Comparison of ENCODE assay signal across 8 cellular contexts in genomic region chr1:87327362-87328120, GRCh38. TPM values are rescaled to one million over a fixed set of nuclear protein-coding genes. Genes with fewer than 3 reads are reported as not detected.
DNase-seq lines count a peak whose midpoint lies in the region; ATAC-seq and TF ChIP-seq lines count a peak whose summit lies in the region.

No MANE protein-coding gene starts in this region.

- H3K27ac ChIP-seq in ovary: peak overlapping the region; percentile 94 to 99

- H3K27me3 Mint-ChIP-seq in Calu3 (ENCODE audit: unreplicated experiment): no peaks in the 10 kb centered on the region

- H3K4me1 Mint-ChIP-seq in Calu3 (ENCODE audit: low read depth, unreplicated experiment): peaks cover 20% of the 10 kb centered on the region

- ATAC-seq in HG02798 (IDR thresholded peaks at IDR 0.05; ENCODE audit: poor library complexity, unreplicated experiment): no peak
- no peak for ATAC-seq in GM21390 (IDR thresholded peaks at IDR 0.05; ENCODE audit: unreplicated experiment)
- no peak for ATAC-seq in GM21723 (IDR thresholded peaks at IDR 0.05; ENCODE audit: unreplicated experiment)

- CTCF ChIA-PET in Calu3 (lab: Charles Lee): interaction anchor here (0.6 to 1.7 kb wide), 2 partner anchors 358 to 629 kb away, joined by 3 read pairs; no protein-coding TSS in a partner anchor

- no peaks in the 10 kb centered on the region for H3K9me3 ChIP-seq in ovary

- no peak for TF ChIP-seq CTCF in Calu3 (IDR thresholded peaks at IDR 0.05; ENCODE audit: unreplicated experiment)
- TF ChIP-seq CTCF in epithelial cell of esophagus (IDR thresholded peaks at IDR 0.05; ENCODE audit: insufficient read depth, low read depth, low read length, missing control alignments): no peak
- no peak for TF ChIP-seq CTCF in ovary (IDR thresholded peaks at IDR 0.05)

- peaks cover 51% of the 10 kb centered on the region for H3K36me3 Mint-ChIP-seq in Calu3 (ENCODE audit: insufficient read depth, unreplicated experiment)

- H3K27ac Mint-ChIP-seq in Calu3 (ENCODE audit: unreplicated experiment): peak overlapping the region; percentile 90

- intact Hi-C loops in Calu3 (cut with micrococcal nuclease; ENCODE audit: unreplicated experiment): loop anchor here (5.0 to 10.0 kb wide), 4 partner anchors 175 to 850 kb away; no protein-coding TSS in a partner anchor
- intact Hi-C loops in ovary (cut with DNase I): loop anchor here in 2 of 4 donors (10.0 kb wide), 1 partner anchor 193 kb away; no protein-coding TSS in a partner anchor

- H3K4me3 Mint-ChIP-seq in Calu3 (ENCODE audit: low read depth, unreplicated experiment): peak overlapping the region; percentile 94

- no peaks in the 10 kb centered on the region for H3K9me3 Mint-ChIP-seq in Calu3 (ENCODE audit: low read depth, unreplicated experiment)

- no peak for DNase-seq in Calu3
- DNase-seq in OCI-M1 (lab: John Stamatoyannopoulos, UW): peak; percentile 58
- DNase-seq in epithelial cell of esophagus (ENCODE audit: low read depth): peak; percentile 1
- DNase-seq in ovary: no peak
- DNase-seq in activated CD4-positive, alpha-beta T cell treated with anti-CD3 and anti-CD28 coated beads for 1 hour: no peak

- H3K4me3 ChIP-seq in epithelial cell of esophagus (ENCODE audit: low read length): peak overlapping the region; percentile 58
- peak overlapping the region; percentile 74 for H3K4me3 ChIP-seq in ovary

- no peak for TF ChIP-seq POLR2A in ovary (IDR thresholded peaks at IDR 0.05)

- TSS peak; percentile 91 for BruUV-seq in Calu3 (replicated peaks; lab: Mats Ljungman, UMichigan)

- H3K4me1 ChIP-seq in ovary (ENCODE audit: insufficient read depth): peaks cover 5% of the 10 kb centered on the region

- no peaks in the 10 kb centered on the region for H3K36me3 ChIP-seq in ovary

- H3K27me3 ChIP-seq in ovary: no peaks in the 10 kb centered on the region

- 17 to 19% (median 19%) methylated on average over 9 of the region's 9 CpGs for WGBS in ovary, 3 donors

- TF ChIP-seq EP300 in ovary (IDR thresholded peaks at IDR 0.05): no peak

RNA-seq across cellular contexts. Expression of gene LMO4, which starts 1.1 kb away (rescaled TPM):
- total RNA-seq in Calu3 (2022) (95.0 and 132 TPM in 2 replicates), ovary (10 to 100 TPM; 21.7 to 45.4 (median 35.4) TPM)
- polyA plus RNA-seq in ovary: 10 to 100 TPM; 50.5 to 85.4 TPM

Comparison
In these comparisons a context has a peak if more than half of its experiments do, and no peak if none do; other contexts are left out.
1. DNase-seq: peak in OCI-M1 (single experiment) and epithelial cell of esophagus (single experiment); none in Calu3 (single experiment), ovary (0 of 5) and activated CD4-positive, alpha-beta T cell treated with anti-CD3 and anti-CD28 coated beads for 1 hour (single experiment).